Comparison of ENCODE assay signal across 3 cellular contexts in the genomic region with DNA sequence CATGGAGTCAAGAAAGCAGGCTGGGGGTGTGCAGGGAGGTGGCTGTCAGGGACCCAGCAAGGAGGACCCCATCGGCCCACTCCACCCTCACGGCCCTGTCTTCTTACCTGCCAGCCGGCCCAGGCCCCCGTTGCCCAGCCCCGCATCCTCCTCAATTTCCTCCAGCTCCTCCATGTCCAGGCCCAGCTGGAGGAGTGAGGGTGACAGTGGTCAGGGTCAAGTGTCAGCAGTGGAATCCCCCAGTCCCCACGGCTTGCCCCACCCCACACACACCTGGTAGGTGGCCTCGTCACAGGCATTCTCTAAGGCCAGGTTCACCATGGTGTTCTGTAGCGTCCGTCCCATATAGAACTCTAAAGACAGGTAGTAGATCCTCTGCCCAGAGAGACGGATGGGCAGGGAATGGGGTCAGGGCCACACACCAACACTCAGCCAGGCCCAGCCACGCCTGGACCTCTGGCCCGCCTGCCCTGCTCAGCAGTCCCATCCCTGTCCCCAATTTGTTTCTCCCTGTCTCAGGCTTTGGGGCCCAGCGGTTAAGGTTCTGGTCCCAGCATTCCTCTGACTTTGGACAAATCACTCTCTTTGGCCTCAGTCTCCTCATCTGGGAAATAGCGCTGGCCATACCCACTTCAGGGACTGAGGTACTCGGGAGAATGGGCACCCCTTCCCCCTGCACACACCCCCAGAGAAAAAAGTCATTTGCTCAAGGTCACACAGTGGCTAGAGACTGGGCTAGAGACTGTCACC.
TF ChIP-seq lines count a peak whose summit lies in the region.

No MANE protein-coding gene starts in this region.

TF ChIP-seq in SK-N-SH, 30 proteins besides CTCF, POLR2A, EP300 and RAD21 (continues in another document):
- no peak; the same call in 1 of the 2 replicates for TF ChIP-seq SIN3A (IDR thresholded peaks at IDR 0.05; ENCODE audit: borderline replicate concordance, low read depth, low read length)
- no peak for TF ChIP-seq NRF1 (IDR thresholded peaks at IDR 0.05; ENCODE audit: low read depth, low read length)
- TF ChIP-seq MXI1 (IDR thresholded peaks at IDR 0.05; ENCODE audit: low read depth, low read length), result no peak
- TF ChIP-seq, protein P1, sequence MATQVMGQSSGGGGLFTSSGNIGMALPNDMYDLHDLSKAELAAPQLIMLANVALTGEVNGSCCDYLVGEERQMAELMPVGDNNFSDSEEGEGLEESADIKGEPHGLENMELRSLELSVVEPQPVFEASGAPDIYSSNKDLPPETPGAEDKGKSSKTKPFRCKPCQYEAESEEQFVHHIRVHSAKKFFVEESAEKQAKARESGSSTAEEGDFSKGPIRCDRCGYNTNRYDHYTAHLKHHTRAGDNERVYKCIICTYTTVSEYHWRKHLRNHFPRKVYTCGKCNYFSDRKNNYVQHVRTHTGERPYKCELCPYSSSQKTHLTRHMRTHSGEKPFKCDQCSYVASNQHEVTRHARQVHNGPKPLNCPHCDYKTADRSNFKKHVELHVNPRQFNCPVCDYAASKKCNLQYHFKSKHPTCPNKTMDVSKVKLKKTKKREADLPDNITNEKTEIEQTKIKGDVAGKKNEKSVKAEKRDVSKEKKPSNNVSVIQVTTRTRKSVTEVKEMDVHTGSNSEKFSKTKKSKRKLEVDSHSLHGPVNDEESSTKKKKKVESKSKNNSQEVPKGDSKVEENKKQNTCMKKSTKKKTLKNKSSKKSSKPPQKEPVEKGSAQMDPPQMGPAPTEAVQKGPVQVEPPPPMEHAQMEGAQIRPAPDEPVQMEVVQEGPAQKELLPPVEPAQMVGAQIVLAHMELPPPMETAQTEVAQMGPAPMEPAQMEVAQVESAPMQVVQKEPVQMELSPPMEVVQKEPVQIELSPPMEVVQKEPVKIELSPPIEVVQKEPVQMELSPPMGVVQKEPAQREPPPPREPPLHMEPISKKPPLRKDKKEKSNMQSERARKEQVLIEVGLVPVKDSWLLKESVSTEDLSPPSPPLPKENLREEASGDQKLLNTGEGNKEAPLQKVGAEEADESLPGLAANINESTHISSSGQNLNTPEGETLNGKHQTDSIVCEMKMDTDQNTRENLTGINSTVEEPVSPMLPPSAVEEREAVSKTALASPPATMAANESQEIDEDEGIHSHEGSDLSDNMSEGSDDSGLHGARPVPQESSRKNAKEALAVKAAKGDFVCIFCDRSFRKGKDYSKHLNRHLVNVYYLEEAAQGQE (IDR thresholded peaks at IDR 0.05; ENCODE audit: low read depth, low read length), result no peak
- no peak for TF ChIP-seq RFX5 (IDR thresholded peaks at IDR 0.05; ENCODE audit: low read length)
- TF ChIP-seq CHD2 (IDR thresholded peaks at IDR 0.05; ENCODE audit: low read length, partially characterized antibody), result no peak
- no peak for TF ChIP-seq FOXJ3 (CRISPR knock-in tag; IDR thresholded peaks at IDR 0.05)
- TF ChIP-seq, protein P2, sequence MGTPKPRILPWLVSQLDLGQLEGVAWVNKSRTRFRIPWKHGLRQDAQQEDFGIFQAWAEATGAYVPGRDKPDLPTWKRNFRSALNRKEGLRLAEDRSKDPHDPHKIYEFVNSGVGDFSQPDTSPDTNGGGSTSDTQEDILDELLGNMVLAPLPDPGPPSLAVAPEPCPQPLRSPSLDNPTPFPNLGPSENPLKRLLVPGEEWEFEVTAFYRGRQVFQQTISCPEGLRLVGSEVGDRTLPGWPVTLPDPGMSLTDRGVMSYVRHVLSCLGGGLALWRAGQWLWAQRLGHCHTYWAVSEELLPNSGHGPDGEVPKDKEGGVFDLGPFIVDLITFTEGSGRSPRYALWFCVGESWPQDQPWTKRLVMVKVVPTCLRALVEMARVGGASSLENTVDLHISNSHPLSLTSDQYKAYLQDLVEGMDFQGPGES (IDR thresholded peaks at IDR 0.05; ENCODE audit: low read depth, low read length), result no peak
- TF ChIP-seq NFIC (IDR thresholded peaks at IDR 0.05; ENCODE audit: borderline replicate concordance), result no peak
- TF ChIP-seq, protein P3, sequence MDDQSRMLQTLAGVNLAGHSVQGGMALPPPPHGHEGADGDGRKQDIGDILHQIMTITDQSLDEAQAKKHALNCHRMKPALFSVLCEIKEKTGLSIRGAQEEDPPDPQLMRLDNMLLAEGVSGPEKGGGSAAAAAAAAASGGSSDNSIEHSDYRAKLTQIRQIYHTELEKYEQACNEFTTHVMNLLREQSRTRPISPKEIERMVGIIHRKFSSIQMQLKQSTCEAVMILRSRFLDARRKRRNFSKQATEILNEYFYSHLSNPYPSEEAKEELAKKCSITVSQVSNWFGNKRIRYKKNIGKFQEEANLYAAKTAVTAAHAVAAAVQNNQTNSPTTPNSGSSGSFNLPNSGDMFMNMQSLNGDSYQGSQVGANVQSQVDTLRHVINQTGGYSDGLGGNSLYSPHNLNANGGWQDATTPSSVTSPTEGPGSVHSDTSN (IDR thresholded peaks at IDR 0.05), result no peak

TF ChIP-seq in SK-N-SH treated with all-trans-retinoic acid at 6 μM for 48 hours, 23 proteins besides CTCF, POLR2A, EP300 and RAD21:
- no peak for TF ChIP-seq OSR1 (CRISPR knock-in tag; IDR thresholded peaks at IDR 0.05)
- no peak for TF ChIP-seq ZNF8 (CRISPR knock-in tag; IDR thresholded peaks at IDR 0.05)
- no peak for TF ChIP-seq TCF4 (CRISPR knock-in tag; IDR thresholded peaks at IDR 0.05; ENCODE audit: borderline replicate concordance)
- TF ChIP-seq, protein P4, sequence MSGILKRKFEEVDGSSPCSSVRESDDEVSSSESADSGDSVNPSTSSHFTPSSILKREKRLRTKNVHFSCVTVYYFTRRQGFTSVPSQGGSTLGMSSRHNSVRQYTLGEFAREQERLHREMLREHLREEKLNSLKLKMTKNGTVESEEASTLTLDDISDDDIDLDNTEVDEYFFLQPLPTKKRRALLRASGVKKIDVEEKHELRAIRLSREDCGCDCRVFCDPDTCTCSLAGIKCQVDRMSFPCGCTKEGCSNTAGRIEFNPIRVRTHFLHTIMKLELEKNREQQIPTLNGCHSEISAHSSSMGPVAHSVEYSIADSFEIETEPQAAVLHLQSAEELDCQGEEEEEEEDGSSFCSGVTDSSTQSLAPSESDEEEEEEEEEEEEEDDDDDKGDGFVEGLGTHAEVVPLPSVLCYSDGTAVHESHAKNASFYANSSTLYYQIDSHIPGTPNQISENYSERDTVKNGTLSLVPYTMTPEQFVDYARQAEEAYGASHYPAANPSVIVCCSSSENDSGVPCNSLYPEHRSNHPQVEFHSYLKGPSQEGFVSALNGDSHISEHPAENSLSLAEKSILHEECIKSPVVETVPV (CRISPR knock-in tag; IDR thresholded peaks at IDR 0.05), result no peak
- no peak for TF ChIP-seq ISL1 (CRISPR knock-in tag; IDR thresholded peaks at IDR 0.05)
- no peak for TF ChIP-seq TOX (CRISPR knock-in tag; IDR thresholded peaks at IDR 0.05; ENCODE audit: borderline replicate concordance)
- no peak for TF ChIP-seq SNAI2 (CRISPR knock-in tag; IDR thresholded peaks at IDR 0.05)
- TF ChIP-seq GLIS3 (CRISPR knock-in tag; IDR thresholded peaks at IDR 0.05), result no peak
- TF ChIP-seq ZFP30 (CRISPR knock-in tag; IDR thresholded peaks at IDR 0.05), result no peak
- TF ChIP-seq BACH2 (CRISPR knock-in tag; IDR thresholded peaks at IDR 0.05; ENCODE audit: borderline replicate concordance), result no peak
- no peak for TF ChIP-seq RARB (CRISPR knock-in tag; IDR thresholded peaks at IDR 0.05)
- TF ChIP-seq ARNTL (CRISPR knock-in tag; IDR thresholded peaks at IDR 0.05; ENCODE audit: borderline replicate concordance, low read depth), result no peak

TF ChIP-seq in K562, 482 proteins besides CTCF, POLR2A, EP300 and RAD21:
- TF ChIP-seq RBM25 (IDR thresholded peaks at IDR 0.05; ENCODE audit: low read depth, low read length, severe bottlenecking) (peak; percentile 34), TCF3 (CRISPR knock-in tag; IDR thresholded peaks at IDR 0.05) (no peak), CCAR2 (IDR thresholded peaks at IDR 0.05; ENCODE audit: low read depth, low read length) (no peak)
